9 cellular contexts compared by ENCODE assay signal in genomic region chr13:30394798-30395191, GRCh38. TPM values are rescaled to one million over a fixed set of nuclear protein-coding genes. Genes with fewer than 3 reads are reported as not detected.
DNase-seq lines count a peak whose midpoint lies in the region; ATAC-seq, FAIRE-seq and TF ChIP-seq lines count a peak whose summit lies in the region.
"Had no signal": no experiment of that assay in that cellular context is flagged by ENCODE, and none has a peak within 500 bp of the region (broad histone marks: within the 10 kb centered on the region; RNA-seq: fewer than 3 reads in every experiment).

No MANE protein-coding gene starts in this region.

- no peak for TF ChIP-seq POLR2A in H54 (IDR thresholded peaks at IDR 0.05; ENCODE audit: low read depth, low read length)

- peaks cover 5% of the 10 kb centered on the region for H3K4me1 ChIP-seq in foreskin keratinocyte

- peak; percentile 81 for DNase-seq in activated CD4-positive, alpha-beta T cell treated with anti-CD3 and anti-CD28 coated beads, Interleukin-2, amount 10 ng/mL, durations not matched to agents 24 days and 14 days
- no peak for DNase-seq in activated CD4-positive, alpha-beta T cell treated with anti-CD3 and anti-CD28 coated beads for 48 hours
- DNase-seq in T-cell: peak in 4 of 34 experiments; percentile 18 to 33 (median 26)
- DNase-seq in foreskin keratinocyte: no peak
- DNase-seq in renal cortical epithelial cell (ENCODE audit: low read depth): peak; percentile 40
- DNase-seq in H54 (ENCODE audit: insufficient read length, low spot score): no peak
- DNase-seq in NCI-H510A (lab: John Stamatoyannopoulos, UW): no peak

- H3K27me3 ChIP-seq in foreskin keratinocyte: no peaks in the 10 kb centered on the region

- no peak for TF ChIP-seq CTCF in foreskin keratinocyte (conservative IDR thresholded peaks at IDR 0.05)

- no peaks in the 10 kb centered on the region for H3K9me3 Mint-ChIP-seq in activated CD4-positive, alpha-beta T cell treated with anti-CD3 and anti-CD28 coated beads, Interleukin-2, amount 10 ng/mL, durations not matched to agents 24 days and 14 days
- no peaks in the 10 kb centered on the region for H3K9me3 Mint-ChIP-seq in T-cell

- ATAC-seq in HG03045 (IDR thresholded peaks at IDR 0.05; ENCODE audit: unreplicated experiment): peak; percentile 68
- ATAC-seq in T-cell (replicated peaks in 1 of 4): peak; percentile 81 to 85 (median 84)
- no peak for ATAC-seq in foreskin keratinocyte

- CTCF ChIA-PET in T-cell (lab: Charles Lee): interaction anchor here (0.5 to 2.7 kb wide), 9 partner anchors 9 to 408 kb away, joined by 3 to 13 read pairs (median 4); no protein-coding TSS in a partner anchor

- H3K4me3 Mint-ChIP-seq in activated CD4-positive, alpha-beta T cell treated with anti-CD3 and anti-CD28 coated beads, Interleukin-2, amount 10 ng/mL, durations not matched to agents 24 days and 14 days: peak overlapping the region; percentile 81
- peak overlapping the region; percentile 73 to 88 (median 85) for H3K4me3 Mint-ChIP-seq in T-cell

- FAIRE-seq in H54 (lab: Jason Lieb, UNC): no peak
- FAIRE-seq: G401.6 had no signal

- peak overlapping the region; percentile 96 for H3K27ac Mint-ChIP-seq in activated CD4-positive, alpha-beta T cell treated with anti-CD3 and anti-CD28 coated beads, Interleukin-2, amount 10 ng/mL, durations not matched to agents 24 days and 14 days
- peak overlapping the region; percentile 92 to 97 for H3K27ac Mint-ChIP-seq in T-cell

- H3K27me3 Mint-ChIP-seq in activated CD4-positive, alpha-beta T cell treated with anti-CD3 and anti-CD28 coated beads, Interleukin-2, amount 10 ng/mL, durations not matched to agents 24 days and 14 days: no peaks in the 10 kb centered on the region
- no peaks in the 10 kb centered on the region for H3K27me3 Mint-ChIP-seq in T-cell

- peaks cover 37% of the 10 kb centered on the region for H3K4me1 Mint-ChIP-seq in activated CD4-positive, alpha-beta T cell treated with anti-CD3 and anti-CD28 coated beads, Interleukin-2, amount 10 ng/mL, durations not matched to agents 24 days and 14 days
- H3K4me1 Mint-ChIP-seq in T-cell: peaks cover 46 to 64% (median 48%) of the 10 kb centered on the region in 3 donors

- intact Hi-C loops in activated CD4-positive, alpha-beta T cell treated with anti-CD3 and anti-CD28 coated beads, Interleukin-2, amount 10 ng/mL, durations not matched to agents 24 days and 14 days (cut with micrococcal nuclease): loop anchor here (1.0 to 2.0 kb wide), 4 partner anchors 14 to 36 kb away; partner anchors contain the start of gene UBE2L5

- H3K36me3 Mint-ChIP-seq in activated CD4-positive, alpha-beta T cell treated with anti-CD3 and anti-CD28 coated beads, Interleukin-2, amount 10 ng/mL, durations not matched to agents 24 days and 14 days (ENCODE audit: low read depth): peaks cover under 1% of the 10 kb centered on the region
- H3K36me3 Mint-ChIP-seq in T-cell: no peaks in the 10 kb centered on the region

- peak overlapping the region; percentile 70 for H3K27ac ChIP-seq in foreskin keratinocyte

- POLR2A ChIA-PET in T-cell (lab: Charles Lee): interaction anchor here (0.5 to 2.2 kb wide), 6 partner anchors 16 to 213 kb away, joined by 3 to 8 read pairs (median 5); no protein-coding TSS in a partner anchor

RNA-seq across cellular contexts. Expression of gene UBE2L5, which starts 27.5 kb away (rescaled TPM):
- total RNA-seq in activated CD4-positive, alpha-beta T cell treated with anti-CD3 and anti-CD28 coated beads, Interleukin-2, amount 10 ng/mL, durations not matched to agents 24 days and 14 days: not detected in 2 replicates
- total RNA-seq in T-cell: under 1 TPM in 1 of 5 donors, not detected in 4; 0.33 TPM
- total RNA-seq in foreskin keratinocyte: not detected in 2 replicates
- polyA plus RNA-seq in foreskin keratinocyte: not detected in 2 replicates
- total RNA-seq in renal cortical epithelial cell: not detected in 2 replicates

Comparison
In these comparisons a context has a peak if more than half of its experiments do, and no peak if none do; other contexts are left out.
1. DNase-seq: peak in activated CD4-positive, alpha-beta T cell treated with anti-CD3 and anti-CD28 coated beads, Interleukin-2, amount 10 ng/mL, durations not matched to agents 24 days and 14 days (single experiment) and renal cortical epithelial cell (single experiment); none in activated CD4-positive, alpha-beta T cell treated with anti-CD3 and anti-CD28 coated beads for 48 hours (single experiment), foreskin keratinocyte (0 of 2), H54 (single experiment) and NCI-H510A (single experiment).